Comparison of ENCODE assay signal across 16 cellular contexts in the genomic region with DNA sequence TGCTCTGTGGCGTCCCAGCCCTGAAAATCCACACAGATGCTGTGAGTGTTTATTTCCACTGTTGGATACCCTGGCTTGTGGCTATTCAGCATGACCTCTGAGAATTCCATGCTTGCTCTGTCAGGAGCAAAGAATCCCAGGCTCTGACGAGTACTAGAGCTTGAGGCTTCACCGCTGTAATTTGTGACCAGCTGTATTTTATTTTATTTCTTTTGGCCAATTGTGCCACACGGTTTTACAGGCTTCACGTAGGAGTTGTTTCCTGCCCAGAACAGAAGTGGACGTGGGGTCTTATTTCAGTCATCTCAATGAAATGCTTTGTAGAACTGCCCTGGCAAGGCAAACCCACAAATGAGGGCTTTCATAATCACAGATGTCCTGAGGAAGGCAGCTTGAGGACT.
DNase-seq lines count a peak whose midpoint lies in the region; ATAC-seq, FAIRE-seq and TF ChIP-seq lines count a peak whose summit lies in the region.
"Had no signal": no experiment of that assay in that cellular context is flagged by ENCODE, and none has a peak within 500 bp of the region (broad histone marks: within the 10 kb centered on the region; RNA-seq: fewer than 3 reads in every experiment).

No MANE protein-coding gene starts in this region.

- no peak overlapping the region for H3K27ac Mint-ChIP-seq in endodermal cell
- no peak overlapping the region for H3K27ac Mint-ChIP-seq in CD4-positive, alpha-beta T cell
- H3K27ac Mint-ChIP-seq: activated naive CD4-positive, alpha-beta T cell treated with anti-CD3 and anti-CD28 coated beads for 36 hours; dendritic cell treated with granulocyte-macrophage colony-stimulating factor and Interleukin-4, amounts not matched to agents 40 ng/mL and 50 ng/mL, for 4 days had no signal

- H3K27ac ChIP-seq in endodermal cell (ENCODE audit: low read depth, low read length), result peak overlapping the region; percentile 79
- no peak overlapping the region for H3K27ac ChIP-seq in CD4-positive, alpha-beta T cell (ENCODE audit: low read depth, low read length)
- H3K27ac ChIP-seq: C4-2B had no signal

- CTCF ChIA-PET in CD4-positive, alpha-beta T cell (lab: Charles Lee), result no interaction called here

- FAIRE-seq in frontal cortex (lab: Jason Lieb, UNC), result no peak
- FAIRE-seq: G401.6 had no signal

- 88 to 100% methylated on average over 4 to 6 of the region's 6 CpGs for WGBS in endodermal cell (ENCODE audit: insufficient coverage in 1 of 2, insufficient read length in 1 of 2), 2 experiments

- H3K4me3 Mint-ChIP-seq in endodermal cell, result no peak overlapping the region
- no peak overlapping the region for H3K4me3 Mint-ChIP-seq in CD4-positive, alpha-beta T cell
- H3K4me3 Mint-ChIP-seq: activated naive CD4-positive, alpha-beta T cell treated with anti-CD3 and anti-CD28 coated beads for 36 hours; dendritic cell treated with granulocyte-macrophage colony-stimulating factor and Interleukin-4, amounts not matched to agents 40 ng/mL and 50 ng/mL, for 4 days had no signal

- no peaks in the 10 kb centered on the region for H3K36me3 ChIP-seq in endodermal cell (ENCODE audit: control insufficient read depth, insufficient read depth, low read length)

- POLR2A ChIA-PET in CD4-positive, alpha-beta T cell (lab: Charles Lee), result no interaction called here

- no peak for TF ChIP-seq CTCF in endodermal cell (conservative IDR thresholded peaks at IDR 0.05)
- TF ChIP-seq CTCF in CD4-positive, alpha-beta T cell (IDR thresholded peaks at IDR 0.05), result no peak

- ATAC-seq in GM18517 (IDR thresholded peaks at IDR 0.05; ENCODE audit: unreplicated experiment), result no peak
- no peak for ATAC-seq in CD4-positive, alpha-beta T cell (ENCODE audit: poor library complexity)
- ATAC-seq: stimulated activated naive CD8-positive, alpha-beta T cell treated with anti-CD3 and anti-CD28 coated beads, Interleukin-15, Interleukin-2, amounts not matched to agents 100 U/mL and 50 U/mL, for 24 hours had no signal

- no peak overlapping the region for H3K4me3 ChIP-seq in endodermal cell (ENCODE audit: low read length)

- no peaks in the 10 kb centered on the region for H3K4me1 ChIP-seq in endodermal cell (ENCODE audit: control insufficient read depth, insufficient read depth, low read length)

- H3K36me3 Mint-ChIP-seq in endodermal cell (ENCODE audit: low read depth), result peaks cover 20% of the 10 kb centered on the region
- H3K36me3 Mint-ChIP-seq in CD4-positive, alpha-beta T cell (ENCODE audit: low read depth), result no peaks in the 10 kb centered on the region

- no peaks in the 10 kb centered on the region for H3K4me1 Mint-ChIP-seq in endodermal cell
- H3K4me1 Mint-ChIP-seq in CD4-positive, alpha-beta T cell (ENCODE audit: low read depth), result peaks cover 11% of the 10 kb centered on the region

- no peaks in the 10 kb centered on the region for H3K27me3 Mint-ChIP-seq in endodermal cell (ENCODE audit: insufficient read depth)
- no peaks in the 10 kb centered on the region for H3K27me3 Mint-ChIP-seq in CD4-positive, alpha-beta T cell

- intact Hi-C loops in CD4-positive, alpha-beta T cell (cut with DNase I, micrococcal nuclease), result no loop called here

- no peaks in the 10 kb centered on the region for H3K9me3 ChIP-seq in endodermal cell (ENCODE audit: control insufficient read depth, low read length)
- no peaks in the 10 kb centered on the region for H3K9me3 ChIP-seq in CD4-positive, alpha-beta T cell (ENCODE audit: control insufficient read depth, low read length)

- peaks cover 49% of the 10 kb centered on the region for H3K9me3 Mint-ChIP-seq in endodermal cell
- H3K9me3 Mint-ChIP-seq in CD4-positive, alpha-beta T cell, result no peaks in the 10 kb centered on the region
- H3K9me3 Mint-ChIP-seq: activated naive CD4-positive, alpha-beta T cell treated with anti-CD3 and anti-CD28 coated beads for 36 hours; dendritic cell treated with granulocyte-macrophage colony-stimulating factor and Interleukin-4, amounts not matched to agents 40 ng/mL and 50 ng/mL, for 4 days had no signal

- H3K9ac ChIP-seq in endodermal cell (ENCODE audit: extremely low read depth, low read length, poor library complexity, severe bottlenecking), result no peak overlapping the region

- H3K27me3 ChIP-seq in endodermal cell (ENCODE audit: control insufficient read depth, insufficient read depth, low read length, poor library complexity, severe bottlenecking), result no peaks in the 10 kb centered on the region
- no peaks in the 10 kb centered on the region for H3K27me3 ChIP-seq in CD4-positive, alpha-beta T cell (ENCODE audit: control insufficient read depth, insufficient read depth, low read length)

- DNase-seq in COLO829 (ENCODE audit: low spot score) (peak; percentile 65), RPMI7951 (ENCODE audit: low read depth) (peak; percentile 96), endodermal cell (no peak), non-pigmented ciliary epithelial cell (ENCODE audit: low read depth) (peak; percentile 80), SK-N-DZ (ENCODE audit: low spot score) (no peak), frontal cortex (ENCODE audit: low spot score in 2 of 2) (no peak)
- no peak for DNase-seq in CD4-positive, alpha-beta T cell
- DNase-seq: activated CD8-positive, alpha-beta memory T cell treated with anti-CD3 and anti-CD28 coated beads for 24 hours; activated naive CD4-positive, alpha-beta T cell treated with anti-CD3 and anti-CD28 coated beads for 36 hours; stimulated activated CD4-positive, alpha-beta T cell treated with anti-CD3 and anti-CD28 coated beads, Interleukin-4, amount 100 ng/mL, for 1 hour; stimulated activated naive CD8-positive, alpha-beta T cell treated with anti-CD3 and anti-CD28 coated beads, Interleukin-15, Interleukin-2, amounts not matched to agents 100 U/mL and 50 U/mL, for 24 hours; T-helper 9 cell had no signal

Comparison
In these comparisons a context has a peak if more than half of its experiments do, and no peak if none do; other contexts are left out.
1. DNase-seq: peak in COLO829 (single experiment), RPMI7951 (single experiment) and non-pigmented ciliary epithelial cell (single experiment); none in endodermal cell (single experiment), CD4-positive, alpha-beta T cell (0 of 10), SK-N-DZ (single experiment) and frontal cortex (0 of 2).